8 cellular contexts compared by ENCODE assay signal in the genomic region with DNA sequence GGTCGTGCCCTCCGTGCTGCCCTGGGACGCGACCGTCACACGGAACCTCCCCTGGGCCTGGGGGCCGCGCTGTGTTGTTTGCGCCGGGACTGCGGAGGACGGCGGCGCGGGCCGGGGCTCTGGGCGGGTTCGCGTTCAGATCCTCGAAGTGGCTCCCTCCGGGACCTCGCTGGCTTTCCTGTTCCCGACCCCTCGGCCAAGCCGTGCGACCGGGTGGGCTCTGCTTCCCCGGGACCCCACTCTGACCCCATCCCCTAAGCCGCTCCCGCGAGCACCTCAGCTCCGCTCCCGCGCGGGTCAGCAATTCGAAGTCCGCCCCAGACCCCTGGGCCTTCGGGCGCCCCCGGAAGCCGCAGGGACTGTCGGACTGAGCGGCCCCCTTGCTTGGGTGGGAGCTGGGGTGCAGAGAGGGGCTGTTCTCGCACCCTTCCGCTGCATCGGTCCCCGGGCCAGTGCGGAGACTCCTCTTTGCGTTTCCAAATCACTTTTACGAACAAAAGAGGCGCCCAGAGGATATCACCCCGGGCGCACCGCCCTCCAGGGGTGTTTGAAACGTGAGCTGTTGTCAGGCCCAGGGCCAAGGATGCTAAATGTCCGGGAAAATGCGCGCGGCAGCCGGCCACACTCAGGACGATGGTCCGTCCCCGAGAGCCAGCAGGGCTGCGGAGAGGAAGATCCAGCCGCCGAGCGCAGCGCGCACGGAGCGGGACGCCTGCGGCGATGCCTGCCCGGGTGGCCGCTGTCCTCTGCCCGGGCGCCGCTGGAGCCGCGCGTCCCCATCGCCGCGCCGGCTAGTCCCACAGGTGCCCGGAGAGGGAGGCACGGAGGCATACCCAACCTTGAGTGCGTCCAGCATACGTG.
DNase-seq lines count a peak whose midpoint lies in the region; ATAC-seq lines count a peak whose summit lies in the region.

No MANE protein-coding gene starts in this region.

- ATAC-seq in stimulated activated naive B cell treated with anti-CD40 and anti-IgM and Interleukin-4, amounts not matched to agents 10 μg/mL and 1 μg/mL and 100 μg/mL, for 72 hours (replicated peaks) = peak; percentile 33 to 42
- ATAC-seq in GM18502 (IDR thresholded peaks at IDR 0.05; ENCODE audit: poor library complexity, unreplicated experiment) = no peak

- peaks cover 0 to 5% of the 10 kb centered on the region in 2 donors for H3K9me3 Mint-ChIP-seq in stimulated activated naive B cell treated with anti-CD40 and anti-IgM and Interleukin-4, amounts not matched to agents 10 μg/mL and 1 μg/mL and 100 μg/mL, for 72 hours

- H3K36me3 Mint-ChIP-seq in stimulated activated naive B cell treated with anti-CD40 and anti-IgM and Interleukin-4, amounts not matched to agents 10 μg/mL and 1 μg/mL and 100 μg/mL, for 72 hours = no peaks in the 10 kb centered on the region

- no peak overlapping the region for H3K27ac Mint-ChIP-seq in stimulated activated naive B cell treated with anti-CD40 and anti-IgM and Interleukin-4, amounts not matched to agents 10 μg/mL and 1 μg/mL and 100 μg/mL, for 72 hours

- H3K4me3 Mint-ChIP-seq in stimulated activated naive B cell treated with anti-CD40 and anti-IgM and Interleukin-4, amounts not matched to agents 10 μg/mL and 1 μg/mL and 100 μg/mL, for 72 hours = peak overlapping the region; percentile 25 to 69

- peak; percentile 11 for DNase-seq in NCI-H1092 treated with DMSO at 0.1 percent for 48 hours (lab: John Stamatoyannopoulos, UW)
- no peak for DNase-seq in NCI-H1092 (lab: John Stamatoyannopoulos, UW)
- peak; percentile 52 for DNase-seq in astrocyte of the hippocampus (ENCODE audit: low read depth, low spot score)
- peak; percentile 56 for DNase-seq in iPS-NIHi11 (ENCODE audit: low spot score)
- no peak for DNase-seq in stimulated activated naive B cell treated with anti-CD40 and anti-IgM and Interleukin-4, amounts not matched to agents 10 μg/mL and 1 μg/mL and 100 μg/mL, for 72 hours
- DNase-seq in NCI-H2107 (lab: John Stamatoyannopoulos, UW) = no peak
- DNase-seq in amniotic stem cell (lab: John Stamatoyannopoulos, UW) = no peak

- H3K4me1 Mint-ChIP-seq in stimulated activated naive B cell treated with anti-CD40 and anti-IgM and Interleukin-4, amounts not matched to agents 10 μg/mL and 1 μg/mL and 100 μg/mL, for 72 hours = peaks cover 2 to 7% of the 10 kb centered on the region in 2 donors

- peaks cover 38 to 40% of the 10 kb centered on the region in 2 donors for H3K27me3 Mint-ChIP-seq in stimulated activated naive B cell treated with anti-CD40 and anti-IgM and Interleukin-4, amounts not matched to agents 10 μg/mL and 1 μg/mL and 100 μg/mL, for 72 hours

Comparison
In these comparisons a context has a peak if more than half of its experiments do, and no peak if none do; other contexts are left out.
1. DNase-seq: peak in NCI-H1092 treated with DMSO at 0.1 percent for 48 hours (single experiment), astrocyte of the hippocampus (single experiment) and iPS-NIHi11 (single experiment); none in NCI-H1092 (single experiment), stimulated activated naive B cell treated with anti-CD40 and anti-IgM and Interleukin-4, amounts not matched to agents 10 μg/mL and 1 μg/mL and 100 μg/mL, for 72 hours (single experiment), NCI-H2107 (single experiment) and amniotic stem cell (single experiment).